In genomic region chr22:18109410-18110193, GRCh38 we compare ENCODE assay signal across 9 cellular contexts. TPM values are rescaled to one million over a fixed set of nuclear protein-coding genes. Genes with fewer than 3 reads are reported as not detected.
DNase-seq lines count a peak whose midpoint lies in the region; ATAC-seq and TF ChIP-seq lines count a peak whose summit lies in the region.
"Had no signal": no experiment of that assay in that cellular context is flagged by ENCODE, and none has a peak within 500 bp of the region (broad histone marks: within the 10 kb centered on the region; RNA-seq: fewer than 3 reads in every experiment).

No MANE protein-coding gene starts in this region.

- no peak for DNase-seq in CD4-positive, alpha-beta T cell
- no peak for DNase-seq in central memory CD8-positive, alpha-beta T cell (ENCODE audit: low spot score in 2 of 2)
- DNase-seq in natural killer cell treated with Interleukin-12 subunit alpha and Interleukin-12 subunit beta and Interleukin-15 and Interleukin-18, amount 100 ng/mL, for 72 hours (ENCODE audit: low spot score), result no peak
- no peak for DNase-seq in lower leg skin (ENCODE audit: low spot score in 2 of 2)
- DNase-seq in NCI-H748 treated with DMSO at 0.1 percent for 48 hours (lab: John Stamatoyannopoulos, UW), result no peak
- DNase-seq in CD14-positive monocyte (ENCODE audit: low spot score), result no peak

- peak overlapping the region; percentile 59 for H3K4me3 Mint-ChIP-seq in CD4-positive, alpha-beta T cell
- H3K4me3 Mint-ChIP-seq in central memory CD8-positive, alpha-beta T cell, result peak overlapping the region; percentile 53
- peak overlapping the region; percentile 76 for H3K4me3 Mint-ChIP-seq in natural killer cell treated with Interleukin-12 subunit alpha and Interleukin-12 subunit beta and Interleukin-15 and Interleukin-18, amount 100 ng/mL, for 72 hours
- H3K4me3 Mint-ChIP-seq in CD14-positive monocyte, result peak overlapping the region in 1 of 2 donors; percentile 67

- WGBS in lower leg skin, 2 donors, result 44 to 48% methylated on average over 14 of the region's 14 CpGs

- peaks cover 64% of the 10 kb centered on the region for H3K27me3 Mint-ChIP-seq in CD4-positive, alpha-beta T cell
- H3K27me3 Mint-ChIP-seq in central memory CD8-positive, alpha-beta T cell, result peaks cover 58% of the 10 kb centered on the region
- peaks cover 16 to 19% of the 10 kb centered on the region in 2 donors for H3K27me3 Mint-ChIP-seq in natural killer cell treated with Interleukin-12 subunit alpha and Interleukin-12 subunit beta and Interleukin-15 and Interleukin-18, amount 100 ng/mL, for 72 hours
- peaks cover 74 to 78% (median 76%) of the 10 kb centered on the region in 3 donors for H3K27me3 Mint-ChIP-seq in CD14-positive monocyte (ENCODE audit: low read depth in 3 of 3)

- H3K9me3 ChIP-seq in CD4-positive, alpha-beta T cell (ENCODE audit: control insufficient read depth, low read length), result no peaks in the 10 kb centered on the region
- H3K9me3 ChIP-seq in HUES48 (ENCODE audit: control insufficient read depth, insufficient read depth, low read length), result 0 out of 2 replicates have a peak, but pooled peaks cover 4% of the 10 kb centered on the region

- H3K27me3 ChIP-seq in CD4-positive, alpha-beta T cell (ENCODE audit: control insufficient read depth, insufficient read depth, low read length), result peaks cover 38% of the 10 kb centered on the region
- peaks cover 38% of the 10 kb centered on the region for H3K27me3 ChIP-seq in HUES48 (ENCODE audit: control insufficient read depth, insufficient read depth, low read length)

- H3K4me1 Mint-ChIP-seq in CD4-positive, alpha-beta T cell (ENCODE audit: low read depth), result peaks cover 26% of the 10 kb centered on the region
- peaks cover 34% of the 10 kb centered on the region for H3K4me1 Mint-ChIP-seq in central memory CD8-positive, alpha-beta T cell
- peaks cover 36 to 37% of the 10 kb centered on the region in 2 donors for H3K4me1 Mint-ChIP-seq in natural killer cell treated with Interleukin-12 subunit alpha and Interleukin-12 subunit beta and Interleukin-15 and Interleukin-18, amount 100 ng/mL, for 72 hours (ENCODE audit: low read depth in 2 of 2)
- peaks cover 21% of the 10 kb centered on the region for H3K4me1 Mint-ChIP-seq in CD14-positive monocyte

- POLR2A ChIA-PET in CD4-positive, alpha-beta T cell (lab: Charles Lee), result interaction anchor here (1.1 kb wide), 1 partner anchor 32 kb away, joined by 3 read pairs; the partner anchor contains the start of gene PEX26

- no peak overlapping the region for H3K9ac ChIP-seq in HUES48 (ENCODE audit: low read depth, low read length)

- intact Hi-C loops in CD4-positive, alpha-beta T cell (cut with DNase I, micrococcal nuclease), result no loop called here
- intact Hi-C loops in lower leg skin (cut with DNase I; ENCODE audit: low total_unique reads), result no loop called here
- intact Hi-C loops in CD14-positive monocyte (cut with micrococcal nuclease), result no loop called here

- H3K36me3 Mint-ChIP-seq in CD4-positive, alpha-beta T cell (ENCODE audit: low read depth), result peaks cover 6% of the 10 kb centered on the region
- peaks cover 1% of the 10 kb centered on the region for H3K36me3 Mint-ChIP-seq in central memory CD8-positive, alpha-beta T cell (ENCODE audit: insufficient read depth)
- H3K36me3 Mint-ChIP-seq in natural killer cell treated with Interleukin-12 subunit alpha and Interleukin-12 subunit beta and Interleukin-15 and Interleukin-18, amount 100 ng/mL, for 72 hours, result peaks cover 22% of the 10 kb centered on the region
- H3K36me3 Mint-ChIP-seq in CD14-positive monocyte, result peaks cover 10 to 13% of the 10 kb centered on the region in 2 donors

- H3K4me1 ChIP-seq in HUES48 (ENCODE audit: control insufficient read depth, insufficient read depth, low read length), result 0 out of 2 replicates have a peak, but pooled peaks cover 7% of the 10 kb centered on the region

- TF ChIP-seq POLR2A in lower leg skin (IDR thresholded peaks at IDR 0.05), result no peak

- CTCF ChIA-PET in CD4-positive, alpha-beta T cell (lab: Charles Lee), result no interaction called here

- no peak for TF ChIP-seq CTCF in CD4-positive, alpha-beta T cell (IDR thresholded peaks at IDR 0.05)
- no peak for TF ChIP-seq CTCF in lower leg skin (IDR thresholded peaks at IDR 0.05)
- no peak for TF ChIP-seq CTCF in CD14-positive monocyte (IDR thresholded peaks at IDR 0.05)

- no peak overlapping the region for H3K27ac Mint-ChIP-seq in CD4-positive, alpha-beta T cell
- H3K27ac Mint-ChIP-seq in central memory CD8-positive, alpha-beta T cell (ENCODE audit: low read depth), result no peak overlapping the region
- no peak overlapping the region for H3K27ac Mint-ChIP-seq in natural killer cell treated with Interleukin-12 subunit alpha and Interleukin-12 subunit beta and Interleukin-15 and Interleukin-18, amount 100 ng/mL, for 72 hours
- H3K27ac Mint-ChIP-seq in CD14-positive monocyte, result no peak overlapping the region

- H3K9me3 Mint-ChIP-seq in CD4-positive, alpha-beta T cell, result no peaks in the 10 kb centered on the region
- H3K9me3 Mint-ChIP-seq in central memory CD8-positive, alpha-beta T cell, result no peaks in the 10 kb centered on the region
- H3K9me3 Mint-ChIP-seq in natural killer cell treated with Interleukin-12 subunit alpha and Interleukin-12 subunit beta and Interleukin-15 and Interleukin-18, amount 100 ng/mL, for 72 hours, result peaks cover 3% of the 10 kb centered on the region
- peaks cover 7 to 33% (median 28%) of the 10 kb centered on the region in 7 donors for H3K9me3 Mint-ChIP-seq in CD14-positive monocyte

- no peaks in the 10 kb centered on the region for H3K36me3 ChIP-seq in HUES48 (ENCODE audit: control insufficient read depth, insufficient read depth, low read length)

- H3K4me3 ChIP-seq in HUES48 (ENCODE audit: low read depth, low read length), result peak overlapping the region; percentile 53
- no peak overlapping the region for H3K4me3 ChIP-seq in lower leg skin (ENCODE audit: low read depth, poor library complexity, severe bottlenecking)

- no peak overlapping the region for H3K27ac ChIP-seq in CD4-positive, alpha-beta T cell (ENCODE audit: low read depth, low read length)
- no peak overlapping the region for H3K27ac ChIP-seq in HUES48 (ENCODE audit: low read depth, low read length)

- ATAC-seq in CD4-positive, alpha-beta T cell (ENCODE audit: poor library complexity), result no peak
- no peak for ATAC-seq in central memory CD8-positive, alpha-beta T cell (replicated peaks; ENCODE audit: extremely low read depth, poor library complexity, severe bottlenecking)
- no peak for ATAC-seq in natural killer cell treated with Interleukin-12 subunit alpha and Interleukin-12 subunit beta and Interleukin-15 and Interleukin-18, amount 100 ng/mL, for 72 hours
- ATAC-seq in GM19463 (IDR thresholded peaks at IDR 0.05; ENCODE audit: unreplicated experiment), result no peak
- ATAC-seq: HCT116 had no signal

RNA-seq across cellular contexts. Expression of gene TUBA8, which starts 1.0 kb away (rescaled TPM):
- 1 to 10 TPM in 1 of 2 experiments, under 1 TPM in 1; 0.47 to 1.1 TPM for total RNA-seq in CD4-positive, alpha-beta T cell
- 1 to 10 TPM; 3.0 to 3.1 TPM for total RNA-seq in natural killer cell treated with Interleukin-12 subunit alpha and Interleukin-12 subunit beta and Interleukin-15 and Interleukin-18, amount 100 ng/mL, for 72 hours
- total RNA-seq in lower leg skin, result 1 to 10 TPM; 1.5 to 4.7 (median 2.9) TPM
- under 1 TPM; 0.18 to 0.27 TPM for polyA plus RNA-seq in CD14-positive monocyte

RNA-seq across cellular contexts. Expression of gene PEX26, which starts 31.8 kb away (rescaled TPM):
- total RNA-seq in CD4-positive, alpha-beta T cell, result 10 to 100 TPM; 19.6 to 20.8 TPM
- 10 to 100 TPM; 44.6 to 63.5 TPM for total RNA-seq in natural killer cell treated with Interleukin-12 subunit alpha and Interleukin-12 subunit beta and Interleukin-15 and Interleukin-18, amount 100 ng/mL, for 72 hours
- total RNA-seq in lower leg skin, result 10 to 100 TPM; 23.1 to 31.0 (median 24.8) TPM
- 1 to 10 TPM; 3.4 to 3.7 TPM for polyA plus RNA-seq in CD14-positive monocyte

RNA-seq across cellular contexts. Expression of gene USP18, which starts 40.4 kb away (rescaled TPM):
- 1 to 10 TPM; 3.3 to 3.4 TPM for total RNA-seq in CD4-positive, alpha-beta T cell
- total RNA-seq in natural killer cell treated with Interleukin-12 subunit alpha and Interleukin-12 subunit beta and Interleukin-15 and Interleukin-18, amount 100 ng/mL, for 72 hours, result 1 to 10 TPM; 1.5 to 1.6 TPM
- 1 to 10 TPM in 3 of 4 donors, under 1 TPM in 1; 0.76 to 7.8 (median 3.2) TPM for total RNA-seq in lower leg skin
- polyA plus RNA-seq in CD14-positive monocyte, result 1 to 10 TPM; 2.1 to 3.4 TPM
